ENCODE assay signal across 17 cellular contexts in the genomic region with DNA sequence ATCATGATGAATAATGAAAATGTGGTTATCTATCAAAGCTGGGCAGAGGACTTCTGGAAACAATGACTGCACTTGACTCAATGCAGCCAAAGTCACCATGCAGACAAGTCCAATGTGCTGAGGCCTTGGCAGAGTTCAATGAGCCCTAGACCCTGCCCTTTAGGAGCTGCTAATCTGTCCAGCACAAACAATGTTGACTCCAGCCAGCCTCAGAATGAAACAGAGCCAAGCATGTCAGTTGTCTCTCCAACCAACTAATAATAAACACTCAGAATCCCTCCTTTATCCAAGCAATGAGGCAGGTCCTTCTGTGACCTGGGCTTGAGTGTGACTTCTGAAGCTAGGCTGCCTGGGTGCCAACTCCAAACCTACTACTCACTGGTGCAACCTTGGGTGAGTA.
A peak's percentile ranks its signal among the peaks of the same experiment; 100 is the strongest.
DNase-seq lines count a peak whose midpoint lies in the region; ATAC-seq, FAIRE-seq and TF ChIP-seq lines count a peak whose summit lies in the region.
"Had no signal": no experiment of that assay in that cellular context is flagged by ENCODE, and none has a peak within 500 bp of the region (broad histone marks: within the 10 kb centered on the region; RNA-seq: fewer than 3 reads in every experiment).

No MANE protein-coding gene starts in this region.

- H3K4me2 ChIP-seq in DND-41 (ENCODE audit: insufficient read depth, low read length) = no peak overlapping the region

- DNase-seq in DND-41 = no peak
- DNase-seq in bronchial epithelial cell (ENCODE audit: low read depth) = no peak
- no peak for DNase-seq in left ventricle myocardium superior
- no peak for DNase-seq in NCI-H446 (lab: John Stamatoyannopoulos, UW)
- DNase-seq in NCI-H187 (lab: John Stamatoyannopoulos, UW) = no peak
- no peak for DNase-seq in mucosa of gallbladder (ENCODE audit: low spot score)
- DNase-seq: ACHN; Caco-2; CD4-positive, alpha-beta T cell; GDM1; H9 had no signal

- H3K36me3 ChIP-seq in DND-41 (ENCODE audit: insufficient read depth, low read length) (no peaks in the 10 kb centered on the region), bronchial epithelial cell (ENCODE audit: control insufficient read depth, insufficient read depth, low read length) (no peaks in the 10 kb centered on the region)

- no peak overlapping the region for H3K9ac ChIP-seq in DND-41 (ENCODE audit: low read depth, low read length)

- H3K4me3 ChIP-seq in DND-41 (ENCODE audit: low read depth in 1 of 2, low read length in 2 of 2) (no peak overlapping the region), bronchial epithelial cell (ENCODE audit: low read depth, low read length) (no peak overlapping the region)

- TF ChIP-seq CTCF in DND-41 (IDR thresholded peaks at IDR 0.05; ENCODE audit: borderline replicate concordance, extremely low read depth, low read length, poor library complexity, severe bottlenecking) (no peak), bronchial epithelial cell (IDR thresholded peaks at IDR 0.05; ENCODE audit: insufficient read depth, low read length, severe bottlenecking) (no peak)

- H4K20me1 ChIP-seq in DND-41 (ENCODE audit: insufficient read depth, low read length) = no peaks in the 10 kb centered on the region

- no peaks in the 10 kb centered on the region for H3K79me2 ChIP-seq in DND-41 (ENCODE audit: insufficient read depth, low read length)

- intact Hi-C loops in left ventricle myocardium superior (cut with micrococcal nuclease) = no loop called here

- H3K27ac ChIP-seq in DND-41 (ENCODE audit: low read length) = no peak overlapping the region
- H3K27ac ChIP-seq: C4-2B had no signal

- peak overlapping the region; percentile 49; the same call in 1 of the 2 replicates for H2AFZ ChIP-seq in DND-41 (ENCODE audit: low read depth, low read length)

- ATAC-seq in DND-41 (ENCODE audit: insufficient read depth, low read depth) (no peak), left ventricle myocardium superior (peak; percentile 89)

- H3K27me3 ChIP-seq in DND-41 (ENCODE audit: insufficient read depth, low read length, poor library complexity) (no peaks in the 10 kb centered on the region), bronchial epithelial cell (ENCODE audit: control insufficient read depth, insufficient read depth, low read length) (no peaks in the 10 kb centered on the region)

- no peaks in the 10 kb centered on the region for H3K4me1 ChIP-seq in DND-41 (ENCODE audit: insufficient read depth, low read length)
- H3K4me1 ChIP-seq: Caco-2 had no signal

- H3K9me3 ChIP-seq in DND-41 (ENCODE audit: insufficient read depth, low read length, severe bottlenecking) = no peaks in the 10 kb centered on the region
- H3K9me3 ChIP-seq: Caco-2 had no signal

- FAIRE-seq in bronchial epithelial cell (lab: Jason Lieb, UNC) = peak; percentile 77
- FAIRE-seq: A204.1, D721Med, GM12892, GM18507, H1 had no signal
